Comparison of ENCODE assay signal across 13 cellular contexts in the genomic region with DNA sequence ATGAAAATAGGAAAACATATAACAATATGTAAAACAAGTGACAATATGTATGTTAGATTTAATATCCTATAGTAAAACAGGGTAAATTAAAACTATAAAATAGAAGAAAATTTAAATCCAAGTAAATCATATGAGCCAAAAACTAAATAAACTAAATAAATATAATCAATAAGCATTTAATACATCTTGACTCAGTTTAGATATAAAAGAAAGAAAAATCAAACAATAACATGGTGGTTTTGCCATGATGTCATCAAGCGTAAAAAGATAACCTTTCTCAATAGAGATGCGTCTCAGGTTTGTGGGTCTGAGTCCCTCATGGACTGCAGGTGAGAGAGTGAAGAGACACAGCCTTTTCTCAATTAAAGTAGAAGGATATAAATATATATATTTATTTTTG. TPM values are rescaled to one million over a fixed set of nuclear protein-coding genes. Genes with fewer than 3 reads are reported as not detected.
A peak's percentile ranks its signal among the peaks of the same experiment; 100 is the strongest.
DNase-seq lines count a peak whose midpoint lies in the region; ATAC-seq, FAIRE-seq and TF ChIP-seq lines count a peak whose summit lies in the region.
"Had no signal": no experiment of that assay in that cellular context is flagged by ENCODE, and none has a peak within 500 bp of the region (broad histone marks: within the 10 kb centered on the region; RNA-seq: fewer than 3 reads in every experiment).

No MANE protein-coding gene starts in this region.

- H3K4me1 ChIP-seq in pancreas = no peaks in the 10 kb centered on the region
- peaks cover 0 to 5% (median 0%) of the 10 kb centered on the region in 9 donors for H3K4me1 ChIP-seq in heart right ventricle

- H3K4me3 ChIP-seq in pancreas (no peak overlapping the region), heart right ventricle (no peak overlapping the region)
- H3K4me3 ChIP-seq: GM12878, GM23338 had no signal

- DNase-seq in frontal cortex (ENCODE audit: low spot score in 2 of 2) (no peak), pancreas (no peak), heart right ventricle (no peak)
- no peak for DNase-seq in activated naive CD4-positive, alpha-beta T cell treated with anti-CD3 and anti-CD28 coated beads, Interleukin-2, amount 50 U/mL, for 72 hours (ENCODE audit: low spot score in 2 of 2)
- DNase-seq: Calu3 had no signal

- H3K4me3 Mint-ChIP-seq in activated T-helper 17 cell treated with anti-CD3 and anti-CD28 coated beads, Interleukin-2, amount 50 U/mL, for 72 hours = no peak overlapping the region
- H3K4me3 Mint-ChIP-seq: CD4-positive, alpha-beta memory T cell; GM23338 had no signal

- intact Hi-C loops in pancreas (cut with DNase I) = loop anchor here in 1 of 3 donors (5.0 kb wide), 1 partner anchor 84 kb away; no protein-coding TSS in a partner anchor
- intact Hi-C loops in heart right ventricle (cut with DNase I) = loop anchor here in 6 of 10 donors (1.0 to 10.0 kb wide), 4 partner anchors 86 to 317 kb away; a partner anchor contains a TSS

- no peaks in the 10 kb centered on the region for H3K27me3 ChIP-seq in pancreas
- peaks cover 0 to 21% (median 0%) of the 10 kb centered on the region in 7 donors for H3K27me3 ChIP-seq in heart right ventricle

- FAIRE-seq in A204.1 (lab: Jason Lieb, UNC) (peak; percentile 76), TTC549 (lab: Jason Lieb, UNC) (peak; percentile 52), frontal cortex (lab: Jason Lieb, UNC) (peak; percentile 83), pancreas (lab: Jason Lieb, UNC) (peak; percentile 68)
- FAIRE-seq: GM12878, GM19239 had no signal

- H3K4me1 Mint-ChIP-seq in activated T-helper 17 cell treated with anti-CD3 and anti-CD28 coated beads, Interleukin-2, amount 50 U/mL, for 72 hours = no peaks in the 10 kb centered on the region

- H3K27ac ChIP-seq in pancreas (no peak overlapping the region), heart right ventricle (no peak overlapping the region)

- H3K27me3 Mint-ChIP-seq in activated T-helper 17 cell treated with anti-CD3 and anti-CD28 coated beads, Interleukin-2, amount 50 U/mL, for 72 hours = no peaks in the 10 kb centered on the region

- TF ChIP-seq CTCF in pancreas (IDR thresholded peaks at IDR 0.05) (no peak), heart right ventricle (IDR thresholded peaks at IDR 0.05) (no peak)

- H3K36me3 Mint-ChIP-seq in activated naive CD4-positive, alpha-beta T cell treated with anti-CD3 and anti-CD28 coated beads, Interleukin-2, amount 50 U/mL, for 72 hours = peaks cover 0 to 13% of the 10 kb centered on the region in 2 donors
- H3K36me3 Mint-ChIP-seq in activated T-helper 17 cell treated with anti-CD3 and anti-CD28 coated beads, Interleukin-2, amount 50 U/mL, for 72 hours (ENCODE audit: low read depth) = no peaks in the 10 kb centered on the region
- H3K36me3 Mint-ChIP-seq: CD4-positive, alpha-beta memory T cell had no signal

- no peaks in the 10 kb centered on the region for H3K36me3 ChIP-seq in pancreas
- H3K36me3 ChIP-seq in heart right ventricle = no peaks in the 10 kb centered on the region

- H3K9me3 ChIP-seq in pancreas (no peaks in the 10 kb centered on the region), heart right ventricle (no peaks in the 10 kb centered on the region)

- no peak overlapping the region for H3K27ac Mint-ChIP-seq in activated naive CD4-positive, alpha-beta T cell treated with anti-CD3 and anti-CD28 coated beads, Interleukin-2, amount 50 U/mL, for 72 hours
- H3K27ac Mint-ChIP-seq in activated T-helper 17 cell treated with anti-CD3 and anti-CD28 coated beads, Interleukin-2, amount 50 U/mL, for 72 hours = no peak overlapping the region
- H3K27ac Mint-ChIP-seq: CD4-positive, alpha-beta memory T cell; GM23338; H9 had no signal

- H3K9me3 Mint-ChIP-seq in activated naive CD4-positive, alpha-beta T cell treated with anti-CD3 and anti-CD28 coated beads, Interleukin-2, amount 50 U/mL, for 72 hours = peaks cover 3 to 9% of the 10 kb centered on the region in 2 donors
- H3K9me3 Mint-ChIP-seq in activated T-helper 17 cell treated with anti-CD3 and anti-CD28 coated beads, Interleukin-2, amount 50 U/mL, for 72 hours = peaks cover 2% of the 10 kb centered on the region
- H3K9me3 Mint-ChIP-seq: GM23338, H9 had no signal

- no peak for ATAC-seq in pancreas
- ATAC-seq in activated naive CD4-positive, alpha-beta T cell treated with anti-CD3 and anti-CD28 coated beads, Interleukin-2, amount 50 U/mL, for 72 hours = no peak
- ATAC-seq in activated T-helper 17 cell treated with anti-CD3 and anti-CD28 coated beads, Interleukin-2, amount 50 U/mL, for 72 hours (replicated peaks) = no peak
- no peak for ATAC-seq in heart right ventricle

- 88 to 91% methylated on average over 2 of the region's 2 CpGs for WGBS in pancreas, 2 donors
- WGBS in heart right ventricle, 2 donors = 96 to 99% methylated on average over 2 of the region's 2 CpGs

RNA-seq across cellular contexts. Expression of a gene that starts 26.6 kb away (rescaled TPM):
- total RNA-seq in frontal cortex = 14.7 TPM
- total RNA-seq in pancreas = 10 to 100 TPM in 5 of 6 donors, 1 to 10 TPM in 1; 9.4 to 13.2 (median 11.3) TPM
- 10 to 100 TPM; 14.3 to 14.5 TPM for polyA plus RNA-seq in pancreas
- total RNA-seq in activated naive CD4-positive, alpha-beta T cell treated with anti-CD3 and anti-CD28 coated beads, Interleukin-2, amount 50 U/mL, for 72 hours = 10 to 100 TPM; 28.7 to 69.3 TPM
- total RNA-seq in activated T-helper 17 cell treated with anti-CD3 and anti-CD28 coated beads, Interleukin-2, amount 50 U/mL, for 72 hours = 10 to 100 TPM; 24.9 to 65.2 TPM
- 10 to 100 TPM; 10.4 to 21.9 (median 14.4) TPM for total RNA-seq in heart right ventricle
- 10 to 100 TPM in 1 of 2 donors, 1 to 10 TPM in 1; 5.1 to 19.9 TPM for polyA plus RNA-seq in heart right ventricle

RNA-seq across cellular contexts. Expression of a gene that starts 43.8 kb away (rescaled TPM):
- 8.6 TPM for total RNA-seq in frontal cortex
- total RNA-seq in pancreas = 1 to 10 TPM; 1.2 to 4.6 (median 2.6) TPM
- polyA plus RNA-seq in pancreas = under 1 TPM; 0.68 to 0.94 TPM
- total RNA-seq in activated naive CD4-positive, alpha-beta T cell treated with anti-CD3 and anti-CD28 coated beads, Interleukin-2, amount 50 U/mL, for 72 hours = 1 to 10 TPM; 5.6 to 7.1 TPM
- 1 to 10 TPM; 3.4 to 8.4 TPM for total RNA-seq in activated T-helper 17 cell treated with anti-CD3 and anti-CD28 coated beads, Interleukin-2, amount 50 U/mL, for 72 hours
- total RNA-seq in heart right ventricle = 1 to 10 TPM in 6 of 10 donors, under 1 TPM in 4; 0.68 to 1.8 (median 1.4) TPM
- polyA plus RNA-seq in heart right ventricle = under 1 TPM; 0.61 to 0.88 TPM
- total RNA-seq: Calu3 had no signal
